In genomic region chr12:58601529-58601928, GRCh38 we compare ENCODE assay signal across 31 cellular contexts.
"Had no signal": no experiment of that assay in that cellular context is flagged by ENCODE, and none has a peak within 500 bp of the region (broad histone marks: within the 10 kb centered on the region; RNA-seq: fewer than 3 reads in every experiment).

No MANE protein-coding gene starts in this region.

- DNase-seq: activated CD4-positive, alpha-beta memory T cell treated with anti-CD3 and anti-CD28 coated beads, Interleukin-2, amount 10 ng/mL, durations not matched to agents 7 days and 5 days; activated CD4-positive, alpha-beta T cell treated with anti-CD3 and anti-CD28 coated beads for 1 hour; activated CD4-positive, alpha-beta T cell treated with anti-CD3 and anti-CD28 coated beads for 48 hours; activated CD4-positive, CD25-positive, alpha-beta regulatory T cell; activated CD8-positive, alpha-beta memory T cell treated with anti-CD3 and anti-CD28 coated beads for 24 hours; activated CD8-positive, alpha-beta memory T cell treated with anti-CD3 and anti-CD28 coated beads, Interleukin-2, amount 10 ng/mL, durations not matched to agents 7 days and 5 days; activated CD8-positive, alpha-beta memory T cell treated with anti-CD3 and anti-CD28 coated beads, Interleukin-2, amount 50 U/mL, for 48 hours; activated effector memory CD4-positive, alpha-beta T cell treated with anti-CD3 and anti-CD28 coated beads, Interleukin-2, amount 50 U/mL, for 16 hours; activated naive CD4-positive, alpha-beta T cell; activated naive CD4-positive, alpha-beta T cell treated with anti-CD3 and anti-CD28 coated beads, Interleukin-2, amount 50 U/mL, for 16 hours; activated naive CD8-positive, alpha-beta T cell treated with anti-CD3 and anti-CD28 coated beads for 36 hours; activated T-cell treated with anti-CD3 and anti-CD28 coated beads, Interleukin-2, amount 50 U/mL, for 1 hour; activated T-cell treated with anti-CD3 and anti-CD28 coated beads, Interleukin-2, amount 50 U/mL, for 72 hours; NCI-H1105; NCI-H1417 treated with DMSO at 0.1 percent for 48 hours; NCI-H1930; NCI-H2081 treated with DMSO at 0.1 percent for 48 hours; NCI-H226; NCI-H446 treated with DMSO at 0.1 percent for 48 hours; NCI-H524; NCI-H69; NK-92 treated with Interleukin-12 subunit alpha and Interleukin-12 subunit beta, amount 100 ng/mL, for 24 hours; PC-9; SIG-M5; T-cell; T-helper 2 cell; T-helper 9 cell; WERI-Rb-1 had no signal

- H3K4me3 ChIP-seq: ascending aorta, cardiac muscle cell, PC-9 had no signal

- H3K9me3 ChIP-seq: ascending aorta had no signal

- H3K36me3 ChIP-seq: ascending aorta, cardiac muscle cell, WERI-Rb-1 had no signal

- H3K27me3 ChIP-seq: ascending aorta had no signal

- H3K4me1 ChIP-seq: ascending aorta had no signal

- H3K4me2 ChIP-seq: PC-9 had no signal

- H2AFZ ChIP-seq: PC-9 had no signal

- H3K27ac ChIP-seq: ascending aorta, cardiac muscle cell, PC-9, RWPE1, WERI-Rb-1 had no signal
